ENCODE assay signal across 9 cellular contexts in genomic region chrX:48680925-48681324, GRCh38. TPM values are rescaled to one million over a fixed set of nuclear protein-coding genes. Genes with fewer than 3 reads are reported as not detected.
DNase-seq lines count a peak whose midpoint lies in the region; ATAC-seq and TF ChIP-seq lines count a peak whose summit lies in the region.
"Not testable (repeated sequence)": the region's sequence is repeated elsewhere in the genome, so short reads cannot be mapped to it uniquely, and the experiment has no call there.
"Had no signal": no experiment of that assay in that cellular context is flagged by ENCODE, and none has a peak within 500 bp of the region (broad histone marks: within the 10 kb centered on the region; RNA-seq: fewer than 3 reads in every experiment).

No MANE protein-coding gene starts in this region.

- peak overlapping the region in 1 of 2 donors; percentile 11 for H3K4me3 Mint-ChIP-seq in CD14-positive monocyte
- not testable (repeated sequence) for H3K4me3 Mint-ChIP-seq in T-helper 1 cell treated with Interleukin-12 subunit alpha and Interleukin-12 subunit beta and Interleukin-4 antibody, amounts not matched to agents 30 μg/mL and 1 μg/mL, for 36 hours; activated CD4-positive, alpha-beta memory T cell treated with anti-CD3 and anti-CD28 coated beads for 36 hours; activated T-cell treated with anti-CD3 and anti-CD28 coated beads, Interleukin-2, amount 50 U/mL, for 24 hours; activated T-helper 2 cell treated with anti-CD3 and anti-CD28 coated beads, Interferon-gamma antibody, Interleukin-2, Interleukin-4, amounts not matched to agents 10 μg/mL and 5 μg/mL and 100 μg/mL, durations not matched to agents 14 hours and 24 hours and 36 hours (ENCODE audit: low read depth); activated naive CD8-positive, alpha-beta T cell treated with anti-CD3 and anti-CD28 coated beads, Interleukin-2, amount 10 ng/mL, durations not matched to agents 7 days and 5 days; dendritic cell treated with granulocyte-macrophage colony-stimulating factor and Interleukin-4, amounts not matched to agents 40 ng/mL and 50 ng/mL, for 4 days; stimulated activated naive CD8-positive, alpha-beta T cell treated with anti-CD3 and anti-CD28 coated beads, Interleukin-15, Interleukin-2, amounts not matched to agents 100 ng/mL and 50 ng/mL, for 24 hours

- H3K4me1 Mint-ChIP-seq in CD14-positive monocyte, result peaks cover 68% of the 10 kb centered on the region
- peaks cover 33% of the 10 kb centered on the region for H3K4me1 Mint-ChIP-seq in T-helper 1 cell treated with Interleukin-12 subunit alpha and Interleukin-12 subunit beta and Interleukin-4 antibody, amounts not matched to agents 30 μg/mL and 1 μg/mL, for 36 hours (ENCODE audit: low read depth)
- peaks cover 47% of the 10 kb centered on the region for H3K4me1 Mint-ChIP-seq in activated CD4-positive, alpha-beta memory T cell treated with anti-CD3 and anti-CD28 coated beads for 36 hours (ENCODE audit: low read depth)
- peaks cover 50% of the 10 kb centered on the region for H3K4me1 Mint-ChIP-seq in activated T-cell treated with anti-CD3 and anti-CD28 coated beads, Interleukin-2, amount 50 U/mL, for 24 hours (ENCODE audit: low read depth)
- peaks cover 28% of the 10 kb centered on the region for H3K4me1 Mint-ChIP-seq in activated T-helper 2 cell treated with anti-CD3 and anti-CD28 coated beads, Interferon-gamma antibody, Interleukin-2, Interleukin-4, amounts not matched to agents 10 μg/mL and 5 μg/mL and 100 μg/mL, durations not matched to agents 14 hours and 24 hours and 36 hours (ENCODE audit: low read depth)
- peaks cover 39% of the 10 kb centered on the region for H3K4me1 Mint-ChIP-seq in activated naive CD8-positive, alpha-beta T cell treated with anti-CD3 and anti-CD28 coated beads, Interleukin-2, amount 10 ng/mL, durations not matched to agents 7 days and 5 days
- peaks cover 75% of the 10 kb centered on the region for H3K4me1 Mint-ChIP-seq in dendritic cell treated with granulocyte-macrophage colony-stimulating factor and Interleukin-4, amounts not matched to agents 40 ng/mL and 50 ng/mL, for 4 days (ENCODE audit: low read depth)
- H3K4me1 Mint-ChIP-seq in stimulated activated naive CD8-positive, alpha-beta T cell treated with anti-CD3 and anti-CD28 coated beads, Interleukin-15, Interleukin-2, amounts not matched to agents 100 ng/mL and 50 ng/mL, for 24 hours (ENCODE audit: low read depth), result peaks cover 55% of the 10 kb centered on the region

- H3K27ac Mint-ChIP-seq in CD14-positive monocyte, result peak overlapping the region; percentile 90 to 98 (median 97)
- peak overlapping the region; percentile 20 for H3K27ac Mint-ChIP-seq in T-helper 1 cell treated with Interleukin-12 subunit alpha and Interleukin-12 subunit beta and Interleukin-4 antibody, amounts not matched to agents 30 μg/mL and 1 μg/mL, for 36 hours
- peak overlapping the region; percentile 52 for H3K27ac Mint-ChIP-seq in activated CD4-positive, alpha-beta memory T cell treated with anti-CD3 and anti-CD28 coated beads for 36 hours
- peak overlapping the region; percentile 72 for H3K27ac Mint-ChIP-seq in activated T-cell treated with anti-CD3 and anti-CD28 coated beads, Interleukin-2, amount 50 U/mL, for 24 hours
- H3K27ac Mint-ChIP-seq in activated T-helper 2 cell treated with anti-CD3 and anti-CD28 coated beads, Interferon-gamma antibody, Interleukin-2, Interleukin-4, amounts not matched to agents 10 μg/mL and 5 μg/mL and 100 μg/mL, durations not matched to agents 14 hours and 24 hours and 36 hours, result peak overlapping the region; percentile 65
- peak overlapping the region; percentile 80 for H3K27ac Mint-ChIP-seq in activated naive CD8-positive, alpha-beta T cell treated with anti-CD3 and anti-CD28 coated beads, Interleukin-2, amount 10 ng/mL, durations not matched to agents 7 days and 5 days
- peak overlapping the region; percentile 99 for H3K27ac Mint-ChIP-seq in dendritic cell treated with granulocyte-macrophage colony-stimulating factor and Interleukin-4, amounts not matched to agents 40 ng/mL and 50 ng/mL, for 4 days
- H3K27ac Mint-ChIP-seq in stimulated activated naive CD8-positive, alpha-beta T cell treated with anti-CD3 and anti-CD28 coated beads, Interleukin-15, Interleukin-2, amounts not matched to agents 100 ng/mL and 50 ng/mL, for 24 hours, result peak overlapping the region; percentile 65

- not testable (repeated sequence) for ATAC-seq in activated naive CD8-positive, alpha-beta T cell treated with anti-CD3 and anti-CD28 coated beads, Interleukin-2, amount 10 ng/mL, durations not matched to agents 7 days and 5 days (ENCODE audit: low read depth)

- POLR2A ChIA-PET in activated CD4-positive, alpha-beta memory T cell treated with anti-CD3 and anti-CD28 coated beads for 36 hours (lab: Charles Lee); activated naive CD8-positive, alpha-beta T cell treated with anti-CD3 and anti-CD28 coated beads, Interleukin-2, amount 10 ng/mL, durations not matched to agents 7 days and 5 days (lab: Charles Lee): not testable (repeated sequence)

- H3K27me3 Mint-ChIP-seq in CD14-positive monocyte (ENCODE audit: low read depth in 3 of 3); T-helper 1 cell treated with Interleukin-12 subunit alpha and Interleukin-12 subunit beta and Interleukin-4 antibody, amounts not matched to agents 30 μg/mL and 1 μg/mL, for 36 hours (ENCODE audit: low read depth); activated CD4-positive, alpha-beta memory T cell treated with anti-CD3 and anti-CD28 coated beads for 36 hours; activated T-helper 2 cell treated with anti-CD3 and anti-CD28 coated beads, Interferon-gamma antibody, Interleukin-2, Interleukin-4, amounts not matched to agents 10 μg/mL and 5 μg/mL and 100 μg/mL, durations not matched to agents 14 hours and 24 hours and 36 hours (ENCODE audit: low read depth); activated naive CD8-positive, alpha-beta T cell treated with anti-CD3 and anti-CD28 coated beads, Interleukin-2, amount 10 ng/mL, durations not matched to agents 7 days and 5 days; dendritic cell treated with granulocyte-macrophage colony-stimulating factor and Interleukin-4, amounts not matched to agents 40 ng/mL and 50 ng/mL, for 4 days; stimulated activated naive CD8-positive, alpha-beta T cell treated with anti-CD3 and anti-CD28 coated beads, Interleukin-15, Interleukin-2, amounts not matched to agents 100 ng/mL and 50 ng/mL, for 24 hours: not testable (repeated sequence)
- H3K27me3 Mint-ChIP-seq in activated T-cell treated with anti-CD3 and anti-CD28 coated beads, Interleukin-2, amount 50 U/mL, for 24 hours, result peaks cover 14% of the 10 kb centered on the region

- not testable (repeated sequence) for DNase-seq in CD14-positive monocyte (ENCODE audit: low spot score); activated CD4-positive, alpha-beta memory T cell treated with anti-CD3 and anti-CD28 coated beads for 36 hours; activated T-cell treated with anti-CD3 and anti-CD28 coated beads, Interleukin-2, amount 50 U/mL, for 24 hours; activated T-helper 2 cell treated with anti-CD3 and anti-CD28 coated beads, Interferon-gamma antibody, Interleukin-2, Interleukin-4, amounts not matched to agents 10 μg/mL and 5 μg/mL and 100 μg/mL, durations not matched to agents 14 hours and 24 hours and 36 hours (ENCODE audit: low spot score); activated naive CD8-positive, alpha-beta T cell treated with anti-CD3 and anti-CD28 coated beads, Interleukin-2, amount 10 ng/mL, durations not matched to agents 7 days and 5 days

- CTCF ChIA-PET in activated CD4-positive, alpha-beta memory T cell treated with anti-CD3 and anti-CD28 coated beads for 36 hours (lab: Charles Lee), result not testable (repeated sequence)

- peaks cover 16 to 17% of the 10 kb centered on the region in 2 donors for H3K36me3 Mint-ChIP-seq in CD14-positive monocyte
- H3K36me3 Mint-ChIP-seq in T-helper 1 cell treated with Interleukin-12 subunit alpha and Interleukin-12 subunit beta and Interleukin-4 antibody, amounts not matched to agents 30 μg/mL and 1 μg/mL, for 36 hours (ENCODE audit: low read depth), result peaks cover 20% of the 10 kb centered on the region
- H3K36me3 Mint-ChIP-seq in activated CD4-positive, alpha-beta memory T cell treated with anti-CD3 and anti-CD28 coated beads for 36 hours, result peaks cover 25% of the 10 kb centered on the region
- H3K36me3 Mint-ChIP-seq in activated T-cell treated with anti-CD3 and anti-CD28 coated beads, Interleukin-2, amount 50 U/mL, for 24 hours (ENCODE audit: low read depth), result peaks cover 27% of the 10 kb centered on the region
- peaks cover 32% of the 10 kb centered on the region for H3K36me3 Mint-ChIP-seq in activated T-helper 2 cell treated with anti-CD3 and anti-CD28 coated beads, Interferon-gamma antibody, Interleukin-2, Interleukin-4, amounts not matched to agents 10 μg/mL and 5 μg/mL and 100 μg/mL, durations not matched to agents 14 hours and 24 hours and 36 hours (ENCODE audit: low read depth)
- H3K36me3 Mint-ChIP-seq in activated naive CD8-positive, alpha-beta T cell treated with anti-CD3 and anti-CD28 coated beads, Interleukin-2, amount 10 ng/mL, durations not matched to agents 7 days and 5 days, result peaks cover 17% of the 10 kb centered on the region
- peaks cover 34% of the 10 kb centered on the region for H3K36me3 Mint-ChIP-seq in dendritic cell treated with granulocyte-macrophage colony-stimulating factor and Interleukin-4, amounts not matched to agents 40 ng/mL and 50 ng/mL, for 4 days (ENCODE audit: low read depth)
- peaks cover 15% of the 10 kb centered on the region for H3K36me3 Mint-ChIP-seq in stimulated activated naive CD8-positive, alpha-beta T cell treated with anti-CD3 and anti-CD28 coated beads, Interleukin-15, Interleukin-2, amounts not matched to agents 100 ng/mL and 50 ng/mL, for 24 hours (ENCODE audit: low read depth)

- H3K9me3 Mint-ChIP-seq in CD14-positive monocyte; T-helper 1 cell treated with Interleukin-12 subunit alpha and Interleukin-12 subunit beta and Interleukin-4 antibody, amounts not matched to agents 30 μg/mL and 1 μg/mL, for 36 hours; activated CD4-positive, alpha-beta memory T cell treated with anti-CD3 and anti-CD28 coated beads for 36 hours; activated T-cell treated with anti-CD3 and anti-CD28 coated beads, Interleukin-2, amount 50 U/mL, for 24 hours; activated T-helper 2 cell treated with anti-CD3 and anti-CD28 coated beads, Interferon-gamma antibody, Interleukin-2, Interleukin-4, amounts not matched to agents 10 μg/mL and 5 μg/mL and 100 μg/mL, durations not matched to agents 14 hours and 24 hours and 36 hours; activated naive CD8-positive, alpha-beta T cell treated with anti-CD3 and anti-CD28 coated beads, Interleukin-2, amount 10 ng/mL, durations not matched to agents 7 days and 5 days; dendritic cell treated with granulocyte-macrophage colony-stimulating factor and Interleukin-4, amounts not matched to agents 40 ng/mL and 50 ng/mL, for 4 days; stimulated activated naive CD8-positive, alpha-beta T cell treated with anti-CD3 and anti-CD28 coated beads, Interleukin-15, Interleukin-2, amounts not matched to agents 100 ng/mL and 50 ng/mL, for 24 hours: not testable (repeated sequence)

- not testable (repeated sequence) for TF ChIP-seq CTCF in CD14-positive monocyte (IDR thresholded peaks at IDR 0.05)

- intact Hi-C loops in CD14-positive monocyte (cut with micrococcal nuclease), result loop anchor here in 1 of 2 donors (10.0 kb wide), 1 partner anchor 234 kb away; the partner anchor contains the start of genes PIM2 and SLC35A2
- intact Hi-C loops in activated CD4-positive, alpha-beta memory T cell treated with anti-CD3 and anti-CD28 coated beads for 36 hours (cut with micrococcal nuclease), result loop anchor here (1.0 to 10.0 kb wide), 2 partner anchors 33 to 106 kb away; partner anchors contain the start of gene RBM3
- intact Hi-C loops in activated T-helper 2 cell treated with anti-CD3 and anti-CD28 coated beads, Interferon-gamma antibody, Interleukin-2, Interleukin-4, amounts not matched to agents 10 μg/mL and 5 μg/mL and 100 μg/mL, durations not matched to agents 14 hours and 24 hours and 36 hours (cut with micrococcal nuclease), result not testable (repeated sequence)
- intact Hi-C loops in dendritic cell treated with granulocyte-macrophage colony-stimulating factor and Interleukin-4, amounts not matched to agents 40 ng/mL and 50 ng/mL, for 4 days (cut with micrococcal nuclease), result loop anchor here (5.0 kb wide), 1 partner anchor 121 kb away; the partner anchor contains the start of gene HDAC6

RNA-seq across cellular contexts. Expression of gene WAS, which starts 2.7 kb away (rescaled TPM):
- polyA plus RNA-seq in CD14-positive monocyte, result 10 to 100 TPM; 22.8 to 38.0 TPM
- 10 to 100 TPM; 95.2 to 99.6 TPM for total RNA-seq in activated CD4-positive, alpha-beta memory T cell treated with anti-CD3 and anti-CD28 coated beads for 36 hours
- 117 and 120 TPM in 2 replicates for total RNA-seq in activated T-helper 2 cell treated with anti-CD3 and anti-CD28 coated beads, Interferon-gamma antibody, Interleukin-2, Interleukin-4, amounts not matched to agents 10 μg/mL and 5 μg/mL and 100 μg/mL, durations not matched to agents 14 hours and 24 hours and 36 hours
- total RNA-seq in activated naive CD8-positive, alpha-beta T cell treated with anti-CD3 and anti-CD28 coated beads, Interleukin-2, amount 10 ng/mL, durations not matched to agents 7 days and 5 days, result 100 to 1,000 TPM; 142 to 146 TPM
- total RNA-seq: GM23248 had no signal
- polyA plus RNA-seq: GM23248 had no signal

RNA-seq across cellular contexts. Expression of gene SUV39H1, which starts 15.6 kb away (rescaled TPM):
- polyA plus RNA-seq in CD14-positive monocyte, result 1 to 10 TPM; 2.9 to 3.4 TPM
- total RNA-seq in activated CD4-positive, alpha-beta memory T cell treated with anti-CD3 and anti-CD28 coated beads for 36 hours, result 10 to 100 TPM; 32.3 to 35.6 TPM
- total RNA-seq in activated T-helper 2 cell treated with anti-CD3 and anti-CD28 coated beads, Interferon-gamma antibody, Interleukin-2, Interleukin-4, amounts not matched to agents 10 μg/mL and 5 μg/mL and 100 μg/mL, durations not matched to agents 14 hours and 24 hours and 36 hours, result 28.8 and 29.6 TPM in 2 replicates
- total RNA-seq in activated naive CD8-positive, alpha-beta T cell treated with anti-CD3 and anti-CD28 coated beads, Interleukin-2, amount 10 ng/mL, durations not matched to agents 7 days and 5 days, result 10 to 100 TPM; 25.4 to 26.8 TPM

Comparison
In these comparisons a context has a peak if more than half of its experiments do, and no peak if none do; other contexts are left out.
1. H3K27ac Mint-ChIP-seq: peak in every context shown above with its lines; median percentile 99 in dendritic cell treated with granulocyte-macrophage colony-stimulating factor and Interleukin-4, amounts not matched to agents 40 ng/mL and 50 ng/mL, for 4 days; 97 in CD14-positive monocyte; 80 in activated naive CD8-positive, alpha-beta T cell treated with anti-CD3 and anti-CD28 coated beads, Interleukin-2, amount 10 ng/mL, durations not matched to agents 7 days and 5 days; 72 in activated T-cell treated with anti-CD3 and anti-CD28 coated beads, Interleukin-2, amount 50 U/mL, for 24 hours; 65 in activated T-helper 2 cell treated with anti-CD3 and anti-CD28 coated beads, Interferon-gamma antibody, Interleukin-2, Interleukin-4, amounts not matched to agents 10 μg/mL and 5 μg/mL and 100 μg/mL, durations not matched to agents 14 hours and 24 hours and 36 hours; 65 in stimulated activated naive CD8-positive, alpha-beta T cell treated with anti-CD3 and anti-CD28 coated beads, Interleukin-15, Interleukin-2, amounts not matched to agents 100 ng/mL and 50 ng/mL, for 24 hours; 52 in activated CD4-positive, alpha-beta memory T cell treated with anti-CD3 and anti-CD28 coated beads for 36 hours; 20 in T-helper 1 cell treated with Interleukin-12 subunit alpha and Interleukin-12 subunit beta and Interleukin-4 antibody, amounts not matched to agents 30 μg/mL and 1 μg/mL, for 36 hours.